In genomic region chr14:90627478-90627877, GRCh38 we compare ENCODE assay signal across 21 cellular contexts.
DNase-seq lines count a peak whose midpoint lies in the region; ATAC-seq and TF ChIP-seq lines count a peak whose summit lies in the region.
"Had no signal": no experiment of that assay in that cellular context is flagged by ENCODE, and none has a peak within 500 bp of the region (broad histone marks: within the 10 kb centered on the region; RNA-seq: fewer than 3 reads in every experiment).

No MANE protein-coding gene starts in this region.

- peak overlapping the region in 1 of 2 donors; percentile 1 for H3K4me3 ChIP-seq in ascending aorta
- H3K4me3 ChIP-seq: smooth muscle cell, uterus had no signal

- H3K36me3 ChIP-seq in ascending aorta = no peaks in the 10 kb centered on the region
- H3K36me3 ChIP-seq: uterus had no signal

- H3K27me3 ChIP-seq in ascending aorta = no peaks in the 10 kb centered on the region
- H3K27me3 ChIP-seq: foreskin keratinocyte, neutrophil, uterus had no signal

- ATAC-seq in omental fat pad (ENCODE audit: low FRiP score) = no peak
- ATAC-seq: foreskin keratinocyte; stimulated activated naive B cell treated with anti-CD40 and anti-IgM and Interleukin-4, amounts not matched to agents 10 μg/mL and 1 μg/mL and 100 μg/mL, for 72 hours had no signal

- TF ChIP-seq CTCF in ascending aorta (IDR thresholded peaks at IDR 0.05) (no peak), omental fat pad (IDR thresholded peaks at IDR 0.05) (no peak)

- peaks cover 16 to 37% of the 10 kb centered on the region in 2 donors for H3K4me1 ChIP-seq in ascending aorta
- H3K4me1 ChIP-seq: uterus had no signal

- intact Hi-C loops in ascending aorta (cut with DNase I) = no loop called here

- peak overlapping the region; percentile 7 to 41 for H3K27ac ChIP-seq in ascending aorta
- H3K27ac ChIP-seq: foreskin keratinocyte, uterus had no signal

- no peaks in the 10 kb centered on the region for H3K9me3 ChIP-seq in ascending aorta
- H3K9me3 ChIP-seq: neutrophil, uterus had no signal

- peak; percentile 64 for DNase-seq in NCI-H2171 treated with DMSO at 0.1 percent for 48 hours (lab: John Stamatoyannopoulos, UW)
- DNase-seq in NCI-H2171 (lab: John Stamatoyannopoulos, UW) = no peak
- DNase-seq in ascending aorta (ENCODE audit: low spot score in 2 of 2) = no peak
- DNase-seq in kidney glomerular epithelial cell (lab: John Stamatoyannopoulos, UW) = peak; percentile 9
- peak; percentile 35 for DNase-seq in superior temporal gyrus (ENCODE audit: extremely low spot score)
- DNase-seq in omental fat pad (ENCODE audit: low spot score) = no peak
- no peak for DNase-seq in NK-92 (lab: John Stamatoyannopoulos, UW; ENCODE audit: unreplicated experiment)
- no peak for DNase-seq in AG08395 (ENCODE audit: low spot score)
- DNase-seq: activated CD4-positive, alpha-beta T cell treated with anti-CD3 and anti-CD28 coated beads, Interleukin-2, amount 10 ng/mL, durations not matched to agents 24 days and 14 days; activated naive CD8-positive, alpha-beta T cell treated with anti-CD3 and anti-CD28 coated beads, Interleukin-2, amount 10 ng/mL, durations not matched to agents 7 days and 5 days; activated T-cell treated with anti-CD3 and anti-CD28 coated beads for 4 hours; CD8-positive, alpha-beta memory T cell; central memory CD4-positive, alpha-beta T cell; foreskin keratinocyte; mammary epithelial cell; NCI-H1930; NCI-H748 treated with DMSO at 0.1 percent for 48 hours; stimulated activated naive B cell treated with anti-CD40 and anti-IgM and Interleukin-4, amounts not matched to agents 10 μg/mL and 1 μg/mL and 100 μg/mL, for 72 hours; uterus had no signal

Comparison
In these comparisons a context has a peak if more than half of its experiments do, and no peak if none do; other contexts are left out.
1. DNase-seq: peak in NCI-H2171 treated with DMSO at 0.1 percent for 48 hours (single experiment), kidney glomerular epithelial cell (single experiment) and superior temporal gyrus (single experiment); none in NCI-H2171 (single experiment), ascending aorta (0 of 2), omental fat pad (single experiment), NK-92 (single experiment) and AG08395 (single experiment).